ENCODE assay signal across 8 cellular contexts in genomic region chr2:237291138-237291792, GRCh38.
DNase-seq lines count a peak whose midpoint lies in the region; ATAC-seq and TF ChIP-seq lines count a peak whose summit lies in the region.

No MANE protein-coding gene starts in this region.

- no peaks in the 10 kb centered on the region for H3K79me2 ChIP-seq in Loucy (ENCODE audit: insufficient read depth, low read length)

- H3K9ac ChIP-seq in Loucy (ENCODE audit: low read depth, low read length, poor library complexity, severe bottlenecking) (no peak overlapping the region), mesenchymal stem cell (ENCODE audit: low read length) (peak overlapping the region; percentile 94)

- peak overlapping the region; percentile 95 for H3K27ac Mint-ChIP-seq in dendritic cell treated with granulocyte-macrophage colony-stimulating factor and Interleukin-4, amounts not matched to agents 40 ng/mL and 50 ng/mL, for 4 days

- TF ChIP-seq CTCF in BJ (IDR thresholded peaks at IDR 0.05; ENCODE audit: insufficient read depth, low read depth, low read length) (no peak), Loucy (conservative IDR thresholded peaks at IDR 0.05; ENCODE audit: low read length) (no peak)

- H3K27me3 ChIP-seq in BJ (ENCODE audit: control insufficient read depth, insufficient read depth, low read length) (no peaks in the 10 kb centered on the region), Loucy (ENCODE audit: insufficient read depth, low read length, poor library complexity, severe bottlenecking) (peaks cover 15% of the 10 kb centered on the region), mesenchymal stem cell (ENCODE audit: control insufficient read depth in 1 of 2, insufficient read depth in 1 of 2, low read length in 2 of 2) (no peaks in the 10 kb centered on the region)

- H3K14ac ChIP-seq in mesenchymal stem cell (ENCODE audit: low read length in 2 of 2), result no peak overlapping the region

- H2BK120ac ChIP-seq in mesenchymal stem cell (ENCODE audit: low read depth, low read length), result no peak overlapping the region

- H3K4me1 ChIP-seq in Loucy (ENCODE audit: insufficient read depth, low read length, poor library complexity, severe bottlenecking) (no peaks in the 10 kb centered on the region), mesenchymal stem cell (ENCODE audit: control insufficient read depth, insufficient read depth, low read depth, low read length) (peaks cover 7% of the 10 kb centered on the region)

- H3K79me1 ChIP-seq in mesenchymal stem cell (replicated peaks; ENCODE audit: low read length, poor library complexity, severe bottlenecking), result no peaks in the 10 kb centered on the region

- H3K4me1 Mint-ChIP-seq in dendritic cell treated with granulocyte-macrophage colony-stimulating factor and Interleukin-4, amounts not matched to agents 40 ng/mL and 50 ng/mL, for 4 days (ENCODE audit: low read depth), result peaks cover 17% of the 10 kb centered on the region

- H3K9me2 ChIP-seq in Loucy (replicated peaks; ENCODE audit: low read depth, low read length), result no peaks in the 10 kb centered on the region

- peak overlapping the region; percentile 78 for H3K27ac ChIP-seq in mesenchymal stem cell (ENCODE audit: low read length, poor library complexity, severe bottlenecking)

- H2AFZ ChIP-seq in Loucy (ENCODE audit: low read length) (peak overlapping the region; percentile 63; the same call in 1 of the 2 replicates), mesenchymal stem cell (ENCODE audit: low read depth, low read length) (no peak overlapping the region)

- TF ChIP-seq POLR2A in erythroblast (IDR thresholded peaks at IDR 0.05; ENCODE audit: low read length), result no peak

- peak overlapping the region; percentile 21 for H3K4me2 ChIP-seq in Loucy (ENCODE audit: low read depth, low read length, poor library complexity, severe bottlenecking)
- H3K4me2 ChIP-seq in mesenchymal stem cell (ENCODE audit: low read length, poor library complexity, severe bottlenecking), result peak overlapping the region; percentile 6

- no peaks in the 10 kb centered on the region for H3K9me3 Mint-ChIP-seq in dendritic cell treated with granulocyte-macrophage colony-stimulating factor and Interleukin-4, amounts not matched to agents 40 ng/mL and 50 ng/mL, for 4 days

- H2BK15ac ChIP-seq in mesenchymal stem cell (ENCODE audit: low read depth, poor library complexity, severe bottlenecking), result no peak overlapping the region

- no peak overlapping the region for H4K8ac ChIP-seq in mesenchymal stem cell (ENCODE audit: low read length)

- no peaks in the 10 kb centered on the region for H3K36me3 Mint-ChIP-seq in dendritic cell treated with granulocyte-macrophage colony-stimulating factor and Interleukin-4, amounts not matched to agents 40 ng/mL and 50 ng/mL, for 4 days (ENCODE audit: low read depth)

- H4K91ac ChIP-seq in mesenchymal stem cell (ENCODE audit: low read length), result no peak overlapping the region

- no peak overlapping the region for H2BK5ac ChIP-seq in mesenchymal stem cell (ENCODE audit: low read depth, low read length, poor library complexity, severe bottlenecking)

- H3K23ac ChIP-seq in mesenchymal stem cell (ENCODE audit: low read length in 2 of 2), result no peak overlapping the region

- peak; percentile 93 for DNase-seq in BJ (ENCODE audit: low read depth)
- peak; percentile 80 to 83 for DNase-seq in SHP77 (lab: John Stamatoyannopoulos, UW)
- peak; percentile 99 for DNase-seq in mesenchymal stem cell
- DNase-seq in stimulated activated CD8-positive, alpha-beta memory T cell treated with anti-CD3 and anti-CD28 coated beads, Interleukin-4, amount 100 ng/mL, for 24 hours (ENCODE audit: low read depth), result peak; percentile 6
- DNase-seq in erythroblast (lab: John Stamatoyannopoulos, UW), result no peak

- no peaks in the 10 kb centered on the region for H3F3A ChIP-seq in Loucy (ENCODE audit: low read depth)

- intact Hi-C loops in dendritic cell treated with granulocyte-macrophage colony-stimulating factor and Interleukin-4, amounts not matched to agents 40 ng/mL and 50 ng/mL, for 4 days (cut with micrococcal nuclease), result no loop called here

- no peak overlapping the region for H3K4ac ChIP-seq in mesenchymal stem cell (ENCODE audit: low read depth in 1 of 2, low read length in 2 of 2)

- H3K18ac ChIP-seq in mesenchymal stem cell (ENCODE audit: low read depth in 1 of 2, low read length in 2 of 2), result peak overlapping the region in 1 of 2 experiments; percentile 4

- POLR2A ChIA-PET in BJ (lab: Charles Lee), result no interaction called here

- no peaks in the 10 kb centered on the region for H4K20me1 ChIP-seq in Loucy (ENCODE audit: insufficient read depth, low read length, poor library complexity, severe bottlenecking)

- ATAC-seq in HG02852 (IDR thresholded peaks at IDR 0.05; ENCODE audit: unreplicated experiment), result no peak

- no peak overlapping the region for H2BK12ac ChIP-seq in mesenchymal stem cell (ENCODE audit: low read length in 2 of 2)

- peaks cover 35% of the 10 kb centered on the region for H3K27me3 Mint-ChIP-seq in dendritic cell treated with granulocyte-macrophage colony-stimulating factor and Interleukin-4, amounts not matched to agents 40 ng/mL and 50 ng/mL, for 4 days

- H3K36me3 ChIP-seq in BJ (ENCODE audit: control insufficient read depth, insufficient read depth, low read length), result no peaks in the 10 kb centered on the region
- H3K36me3 ChIP-seq in Loucy (ENCODE audit: insufficient read depth, low read length), result no peaks in the 10 kb centered on the region
- H3K36me3 ChIP-seq in mesenchymal stem cell (ENCODE audit: control insufficient read depth in 1 of 2, insufficient read depth in 2 of 2, low read depth in 1 of 2, low read length in 2 of 2), result no peaks in the 10 kb centered on the region

- no peak overlapping the region for H2AK5ac ChIP-seq in mesenchymal stem cell (ENCODE audit: low read length, severe bottlenecking)

- H3K9me3 ChIP-seq in Loucy (ENCODE audit: insufficient read depth, low read depth, low read length) (no peaks in the 10 kb centered on the region), mesenchymal stem cell (ENCODE audit: control insufficient read depth, low read length) (no peaks in the 10 kb centered on the region)

- H3K4me3 Mint-ChIP-seq in dendritic cell treated with granulocyte-macrophage colony-stimulating factor and Interleukin-4, amounts not matched to agents 40 ng/mL and 50 ng/mL, for 4 days, result peak overlapping the region; percentile 78

- CTCF ChIA-PET in BJ (lab: Yijun Ruan, JAX), result interaction anchor here (1.1 to 1.7 kb wide), 5 partner anchors 13 to 281 kb away, joined by 3 to 5 read pairs (median 3); no protein-coding TSS in a partner anchor

- no peak overlapping the region for H3K4me3 ChIP-seq in BJ (ENCODE audit: low read depth, low read length)
- no peak overlapping the region for H3K4me3 ChIP-seq in Loucy (ENCODE audit: low read length, poor library complexity, severe bottlenecking)
- H3K4me3 ChIP-seq in mesenchymal stem cell (ENCODE audit: insufficient read depth in 1 of 2, low read depth in 1 of 2, low read length in 2 of 2), result no peak overlapping the region

- 1% methylated on average over 18 of the region's 20 CpGs for WGBS in mesenchymal stem cell

Comparison
In these comparisons a context has a peak if more than half of its experiments do, and no peak if none do; other contexts are left out.
1. DNase-seq: peak in BJ (single experiment), SHP77 (2 of 2), mesenchymal stem cell (single experiment) and stimulated activated CD8-positive, alpha-beta memory T cell treated with anti-CD3 and anti-CD28 coated beads, Interleukin-4, amount 100 ng/mL, for 24 hours (single experiment); none in erythroblast (0 of 2).